In genomic region chr1:53878492-53879105, GRCh38 we compare ENCODE assay signal across 8 cellular contexts. TPM values are rescaled to one million over a fixed set of nuclear protein-coding genes. Genes with fewer than 3 reads are reported as not detected.
DNase-seq lines count a peak whose midpoint lies in the region; ATAC-seq, FAIRE-seq and TF ChIP-seq lines count a peak whose summit lies in the region.

No MANE protein-coding gene starts in this region.

- H3K4me3 ChIP-seq in BE2C (ENCODE audit: low read depth, low read length) (no peak overlapping the region), OCI-LY3 (ENCODE audit: low read length) (no peak overlapping the region), endothelial cell of umbilical vein (replicated peaks in 1 of 3; ENCODE audit: insufficient read depth in 1 of 3, low read depth in 1 of 3, low read length in 3 of 3) (no peak overlapping the region)

- H3K79me2 ChIP-seq in H9 (ENCODE audit: insufficient read depth, low read length) (no peaks in the 10 kb centered on the region), OCI-LY3 (ENCODE audit: low read length) (no peaks in the 10 kb centered on the region), endothelial cell of umbilical vein (ENCODE audit: control insufficient read depth, insufficient read depth, low read length) (no peaks in the 10 kb centered on the region)

- no peak overlapping the region for H3K56ac ChIP-seq in H9 (ENCODE audit: insufficient read length, low read depth, low read length)

- no peak for TF ChIP-seq POLR2A in endothelial cell of umbilical vein (IDR thresholded peaks at IDR 0.05; ENCODE audit: low read depth, low read length)

- no peaks in the 10 kb centered on the region for H3K36me3 ChIP-seq in BE2C
- no peaks in the 10 kb centered on the region for H3K36me3 ChIP-seq in OCI-LY3 (replicated peaks; ENCODE audit: low read depth, low read length)
- peaks cover 0 to 4% of the 10 kb centered on the region in 2 experiments for H3K36me3 ChIP-seq in endothelial cell of umbilical vein (ENCODE audit: control insufficient read depth in 2 of 2, extremely low read depth in 1 of 2, insufficient read depth in 2 of 2, low read length in 2 of 2)

- H3K4me2 ChIP-seq in H9 (ENCODE audit: insufficient read depth, insufficient read length, low read length) = no peak overlapping the region
- no peak overlapping the region for H3K4me2 ChIP-seq in OCI-LY3 (ENCODE audit: low read length)
- no peak overlapping the region for H3K4me2 ChIP-seq in endothelial cell of umbilical vein (ENCODE audit: insufficient read depth, low read length)

- H3K23ac ChIP-seq in H9 (ENCODE audit: insufficient read length, low read depth, low read length) = no peak overlapping the region

- dilution Hi-C loops in endothelial cell of umbilical vein (cut with MboI; ENCODE audit: extremely low pct_ligation_motif_present, low sequenced_read_pairs) = no loop called here

- H3T11ph ChIP-seq in H9 (ENCODE audit: low read length) = no peak overlapping the region

- POLR2A ChIA-PET in endothelial cell of umbilical vein (lab: Charles Lee) = interaction anchor here (0.6 to 0.7 kb wide), 2 partner anchors 61 to 166 kb away, joined by 3 read pairs; no protein-coding TSS in a partner anchor

- H3K4me3 Mint-ChIP-seq in H9 = no peak overlapping the region

- H2BK12ac ChIP-seq in H9 (ENCODE audit: insufficient read length, low read depth, low read length) = no peak overlapping the region

- peaks cover 16 to 51% (median 34%) of the 10 kb centered on the region in 3 experiments; a peak in 6 of 7 replicates for H3K36me3 Mint-ChIP-seq in H9 (ENCODE audit: insufficient read depth in 1 of 3, low read depth in 3 of 3)

- no peaks in the 10 kb centered on the region for H3K9me1 ChIP-seq in endothelial cell of umbilical vein (replicated peaks; ENCODE audit: control insufficient read depth, extremely low read depth, insufficient read depth, low read length)

- no peak overlapping the region for H4K8ac ChIP-seq in H9 (replicated peaks; ENCODE audit: insufficient read length, low read depth, low read length)

- DNase-seq in BE2C (no peak), H9 (no peak), endothelial cell of umbilical vein (ENCODE audit: low read depth, low spot score) (peak; percentile 58), pulmonary artery endothelial cell (ENCODE audit: low read depth, low spot score) (peak; percentile 7), putamen (ENCODE audit: low spot score) (no peak), hypothalamus (lab: John Stamatoyannopoulos, UW) (no peak)

- BruUV-seq in endothelial cell of umbilical vein (replicated peaks; lab: Mats Ljungman, UMichigan) = no TSS peak

- no peaks in the 10 kb centered on the region for H3K23me2 ChIP-seq in H9 (ENCODE audit: insufficient read length, low read depth, low read length, poor library complexity, severe bottlenecking)

- H3K4me1 ChIP-seq in BE2C (no peaks in the 10 kb centered on the region), H9 (ENCODE audit: insufficient read depth, low read length) (no peaks in the 10 kb centered on the region), OCI-LY3 (ENCODE audit: low read length) (no peaks in the 10 kb centered on the region), endothelial cell of umbilical vein (ENCODE audit: control insufficient read depth, extremely low read depth, insufficient read depth, low read length) (no peaks in the 10 kb centered on the region)

- H3K79me1 ChIP-seq in H9 (ENCODE audit: insufficient read depth, low read depth, low read length, poor library complexity, severe bottlenecking) = no peaks in the 10 kb centered on the region

- no peak overlapping the region for H2BK20ac ChIP-seq in H9 (ENCODE audit: low read depth, low read length, poor library complexity, severe bottlenecking)

- H2BK5ac ChIP-seq in H9 (ENCODE audit: insufficient read length, low read length) = no peak overlapping the region

- no peak overlapping the region for H2AFZ ChIP-seq in H9 (ENCODE audit: low read length)
- H2AFZ ChIP-seq in OCI-LY3 (ENCODE audit: low read depth, low read length) = no peak overlapping the region
- no peak overlapping the region for H2AFZ ChIP-seq in endothelial cell of umbilical vein (ENCODE audit: low read depth, low read length)

- H3K27me3 ChIP-seq in BE2C (no peaks in the 10 kb centered on the region), H9 (ENCODE audit: insufficient read depth, low read length) (no peaks in the 10 kb centered on the region), OCI-LY3 (ENCODE audit: low read depth, low read length) (no peaks in the 10 kb centered on the region), endothelial cell of umbilical vein (ENCODE audit: control insufficient read depth in 2 of 2, insufficient read depth in 2 of 2, low read length in 2 of 2) (no peaks in the 10 kb centered on the region)

- H4K91ac ChIP-seq in H9 (ENCODE audit: insufficient read length, low read depth, low read length) = no peak overlapping the region

- no peak overlapping the region; a peak in 1 of 7 replicates for H3K27ac Mint-ChIP-seq in H9

- intact Hi-C loops in endothelial cell of umbilical vein (cut with micrococcal nuclease) = loop anchor here (1.0 kb wide), 2 partner anchors 71 to 932 kb away; no protein-coding TSS in a partner anchor

- H3K14ac ChIP-seq in H9 (ENCODE audit: insufficient read depth, low read length) = no peak overlapping the region

- no peak overlapping the region for H3K9ac ChIP-seq in H9 (ENCODE audit: extremely low read depth, insufficient read length, low read length)
- no peak overlapping the region for H3K9ac ChIP-seq in OCI-LY3 (ENCODE audit: low read length)
- no peak overlapping the region for H3K9ac ChIP-seq in endothelial cell of umbilical vein (replicated peaks; ENCODE audit: extremely low read depth, insufficient read depth, low read length)

- peak; percentile 51 for TF ChIP-seq CTCF in BE2C (IDR thresholded peaks at IDR 0.05; ENCODE audit: low read depth, low read length)
- TF ChIP-seq CTCF in H9 (conservative IDR thresholded peaks at IDR 0.05) = peak; percentile 75
- TF ChIP-seq CTCF in OCI-LY3 (IDR thresholded peaks at IDR 0.05; ENCODE audit: low read depth, low read length) = peak; percentile 60
- TF ChIP-seq CTCF in endothelial cell of umbilical vein (IDR thresholded peaks at IDR 0.05; ENCODE audit: extremely low read depth in 1 of 2, insufficient read depth in 1 of 2, low read depth in 1 of 2, low read length in 2 of 2) = peak; percentile 43 to 55

- WGBS in H9 (ENCODE audit: extremely low coverage, insufficient read length, low lambda C conversion rate) = no CpG with 5 or more reads among the region's 5 CpGs

- peak; percentile 44 for FAIRE-seq in endothelial cell of umbilical vein (lab: Jason Lieb, UNC)

- no peak overlapping the region for H2AK5ac ChIP-seq in H9 (ENCODE audit: insufficient read length, low read length)

- no peak for ATAC-seq in HG02840 (IDR thresholded peaks at IDR 0.05; ENCODE audit: low FRiP score, unreplicated experiment)

- H3K27me3 Mint-ChIP-seq in H9 (ENCODE audit: low read depth) = no peaks in the 10 kb centered on the region

- no peaks in the 10 kb centered on the region for H3K4me1 Mint-ChIP-seq in H9

- H4K20me1 ChIP-seq in H9 (ENCODE audit: control insufficient read depth, insufficient read depth, insufficient read length) = no peaks in the 10 kb centered on the region
- H4K20me1 ChIP-seq in OCI-LY3 (ENCODE audit: insufficient read depth, low read length) = no peaks in the 10 kb centered on the region
- H4K20me1 ChIP-seq in endothelial cell of umbilical vein (replicated peaks; ENCODE audit: control insufficient read depth, extremely low read depth, insufficient read depth, low read length) = no peaks in the 10 kb centered on the region

- no peak overlapping the region for H2BK15ac ChIP-seq in H9 (ENCODE audit: low read depth, low read length)

- no peak overlapping the region for H4K5ac ChIP-seq in H9 (ENCODE audit: insufficient read length, low read depth, low read length)

- no peaks in the 10 kb centered on the region for H3K9me3 Mint-ChIP-seq in H9

- no peak overlapping the region for H3K4ac ChIP-seq in H9 (ENCODE audit: low read depth, low read length)

- H3K9me3 ChIP-seq in BE2C = no peaks in the 10 kb centered on the region
- no peaks in the 10 kb centered on the region for H3K9me3 ChIP-seq in H9 (ENCODE audit: control insufficient read depth, low read depth, low read length)
- no peaks in the 10 kb centered on the region for H3K9me3 ChIP-seq in OCI-LY3 (ENCODE audit: insufficient read depth, low read length)
- no peaks in the 10 kb centered on the region for H3K9me3 ChIP-seq in endothelial cell of umbilical vein (replicated peaks; ENCODE audit: control insufficient read depth, insufficient read depth, low read length)

- H3K27ac ChIP-seq in H9 (ENCODE audit: insufficient read length, low read depth, low read length) (no peak overlapping the region), OCI-LY3 (ENCODE audit: low read length) (no peak overlapping the region), endothelial cell of umbilical vein (ENCODE audit: insufficient read depth, low read depth, low read length) (no peak overlapping the region)

- CTCF ChIA-PET in endothelial cell of umbilical vein (lab: Charles Lee) = interaction anchor here (0.6 to 2.7 kb wide), 38 partner anchors 8 to 932 kb away, joined by 3 to 63 read pairs (median 6); partner anchors contain the start of genes IFT25, LRRC42, TMEM59 and YIPF1

- no peak overlapping the region for H3K18ac ChIP-seq in H9 (ENCODE audit: insufficient read length, low read depth, low read length)

- no peak overlapping the region for H2BK120ac ChIP-seq in H9 (ENCODE audit: low read depth, low read length, poor library complexity, severe bottlenecking)

RNA-seq across cellular contexts. Expression of gene YIPF1, which starts 11.0 kb away (rescaled TPM):
- 5.9 TPM for polyA plus RNA-seq in BE2C (2012; ENCODE audit: insufficient read depth, insufficient read length, low read depth)
- total RNA-seq in H9 (2021) = 29.1 and 33.1 TPM in 2 replicates
- 14.8 TPM in 2 replicates for total RNA-seq in endothelial cell of umbilical vein
- polyA plus RNA-seq in endothelial cell of umbilical vein = 26.2 and 28.1 TPM in 2 replicates
- 20.5 and 23.6 TPM in 2 replicates for polyA plus RNA-seq in endothelial cell of umbilical vein (2011; cell fraction: cytosol; rRNA removed)
- 19.9 and 21.6 TPM in 2 replicates for polyA plus RNA-seq in endothelial cell of umbilical vein (2011; cell fraction: nucleus; rRNA removed)
- 15.1 and 18.8 TPM in 2 replicates for polyA plus RNA-seq in endothelial cell of umbilical vein (2012)
- polyA minus RNA-seq in endothelial cell of umbilical vein = 25.5 and 29.5 TPM in 2 replicates
- 6.6 TPM for polyA minus RNA-seq in endothelial cell of umbilical vein (2011; cell fraction: cytosol; rRNA and poly(A)+ RNA removed)
- 6.6 and 9.8 TPM in 2 replicates for polyA minus RNA-seq in endothelial cell of umbilical vein (2011; cell fraction: nucleus; rRNA and poly(A)+ RNA removed)
- total RNA-seq in pulmonary artery endothelial cell = 17.1 and 22.0 TPM in 2 replicates

RNA-seq across cellular contexts. Expression of gene DIO1, which starts 15.4 kb away (rescaled TPM):
- not detected for polyA plus RNA-seq in BE2C (2012; ENCODE audit: insufficient read depth, insufficient read length, low read depth)
- not detected in 2 replicates for total RNA-seq in H9 (2021)
- total RNA-seq in endothelial cell of umbilical vein = not detected in 2 replicates
- polyA plus RNA-seq in endothelial cell of umbilical vein = not detected in 2 replicates
- not detected in 2 replicates for polyA plus RNA-seq in endothelial cell of umbilical vein (2011; cell fraction: cytosol; rRNA removed)
- not detected in 2 replicates for polyA plus RNA-seq in endothelial cell of umbilical vein (2011; cell fraction: nucleus; rRNA removed)
- polyA plus RNA-seq in endothelial cell of umbilical vein (2012) = 0.09 and 0.16 TPM in 2 replicates
- polyA minus RNA-seq in endothelial cell of umbilical vein = not detected in 2 replicates
- not detected for polyA minus RNA-seq in endothelial cell of umbilical vein (2011; cell fraction: cytosol; rRNA and poly(A)+ RNA removed)
- not detected in 2 replicates for polyA minus RNA-seq in endothelial cell of umbilical vein (2011; cell fraction: nucleus; rRNA and poly(A)+ RNA removed)
- total RNA-seq in pulmonary artery endothelial cell = not detected in 2 replicates

RNA-seq across cellular contexts. Expression of gene NDC1, which starts 40.5 kb away (rescaled TPM):
- 11.0 TPM for polyA plus RNA-seq in BE2C (2012; ENCODE audit: insufficient read depth, insufficient read length, low read depth)
- total RNA-seq in H9 (2021) (49.3 and 50.2 TPM in 2 replicates), endothelial cell of umbilical vein (29.2 and 30.2 TPM in 2 replicates), pulmonary artery endothelial cell (29.7 and 52.5 TPM in 2 replicates)
- polyA plus RNA-seq in endothelial cell of umbilical vein = 21.9 and 23.2 TPM in 2 replicates
- polyA plus RNA-seq in endothelial cell of umbilical vein (2011; cell fraction: cytosol; rRNA removed) = 15.2 and 17.3 TPM in 2 replicates
- 10.8 and 12.3 TPM in 2 replicates for polyA plus RNA-seq in endothelial cell of umbilical vein (2011; cell fraction: nucleus; rRNA removed)
- polyA plus RNA-seq in endothelial cell of umbilical vein (2012) = 11.1 and 23.9 TPM in 2 replicates
- 67.3 and 69.5 TPM in 2 replicates for polyA minus RNA-seq in endothelial cell of umbilical vein
- 64.5 TPM for polyA minus RNA-seq in endothelial cell of umbilical vein (2011; cell fraction: cytosol; rRNA and poly(A)+ RNA removed)
- polyA minus RNA-seq in endothelial cell of umbilical vein (2011; cell fraction: nucleus; rRNA and poly(A)+ RNA removed) = 14.1 and 22.1 TPM in 2 replicates

Comparison
In these comparisons a context has a peak if more than half of its experiments do, and no peak if none do; other contexts are left out.
1. DNase-seq: peak in endothelial cell of umbilical vein (single experiment) and pulmonary artery endothelial cell (single experiment); none in BE2C (single experiment), H9 (single experiment), putamen (single experiment) and hypothalamus (0 of 51).
2. Peak in every context shown above with its lines, with median percentiles within 50 percentile points of each other: CTCF ChIP-seq.